ENCODE assay signal across 8 cellular contexts in the genomic region with DNA sequence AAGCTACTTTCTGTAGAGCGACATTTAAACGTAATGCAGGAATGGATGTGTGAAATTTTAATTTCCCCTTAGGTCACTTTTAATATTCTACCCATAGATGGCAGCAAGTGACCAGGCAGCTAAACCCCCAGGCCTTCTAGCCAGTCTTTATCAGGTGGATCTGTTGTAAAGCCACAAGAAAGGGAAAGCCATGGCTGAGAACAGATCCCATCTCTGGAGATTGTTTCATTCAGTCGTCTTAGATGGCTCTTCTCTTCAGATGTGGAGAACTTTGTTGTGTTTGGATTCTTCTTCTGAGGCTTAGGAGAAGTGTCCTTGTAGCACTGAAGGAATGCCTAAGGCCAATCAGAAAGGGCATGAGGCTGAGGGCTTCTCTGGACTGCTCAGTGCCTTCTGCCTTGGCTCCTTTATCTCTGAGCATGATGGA. TPM values are rescaled to one million over a fixed set of nuclear protein-coding genes. Genes with fewer than 3 reads are reported as not detected.
DNase-seq lines count a peak whose midpoint lies in the region; ATAC-seq, FAIRE-seq and TF ChIP-seq lines count a peak whose summit lies in the region.

No MANE protein-coding gene starts in this region.

- no peaks in the 10 kb centered on the region for H3K9me3 Mint-ChIP-seq in HFFc6

- intact Hi-C loops in mucosa of descending colon (cut with DNase I, micrococcal nuclease) (loop anchor here (10.0 kb wide), 2 partner anchors 136 to 156 kb away; no protein-coding TSS in a partner anchor), vagina (cut with DNase I) (loop anchor here (10.0 kb wide), 1 partner anchor 156 kb away; no protein-coding TSS in a partner anchor)

- DNase-seq in D341Med (ENCODE audit: low spot score) (peak; percentile 74), HFFc6 (peak; percentile 73), NCI-H460 (ENCODE audit: extremely low read depth, low read depth) (peak; percentile 48), mucosa of descending colon (peak in 1 of 3 donors; percentile 29), vagina (ENCODE audit: extremely low spot score in 2 of 2) (no peak), cortex of kidney (lab: John Stamatoyannopoulos, UW) (no peak)
- peak; percentile 49 for DNase-seq in activated CD4-positive, alpha-beta T cell treated with anti-CD3 and anti-CD28 coated beads for 48 hours

- ATAC-seq in mucosa of descending colon, result peak; percentile 73

- no peaks in the 10 kb centered on the region for H3K4me1 ChIP-seq in mucosa of descending colon (ENCODE audit: low read depth)
- no peaks in the 10 kb centered on the region for H3K4me1 ChIP-seq in vagina

- FAIRE-seq in endometrium (lab: Jason Lieb, UNC), result peak; percentile 88

- TF ChIP-seq CTCF in HFFc6 (IDR thresholded peaks at IDR 0.05) (peak; percentile 86), mucosa of descending colon (IDR thresholded peaks at IDR 0.05) (peak; percentile 44), vagina (IDR thresholded peaks at IDR 0.05) (peak; percentile 42 to 82 (median 79))

- H3K4me3 ChIP-seq in mucosa of descending colon, result no peak overlapping the region
- H3K4me3 ChIP-seq in vagina, result no peak overlapping the region

- no peak overlapping the region for H3K27ac Mint-ChIP-seq in HFFc6

- peaks cover 6% of the 10 kb centered on the region; the same call in 1 of the 2 replicates for H3K4me1 Mint-ChIP-seq in HFFc6 (ENCODE audit: low read depth)

- TF ChIP-seq POLR2A in vagina (IDR thresholded peaks at IDR 0.05), result no peak

- peaks cover 2% of the 10 kb centered on the region for H3K27me3 Mint-ChIP-seq in HFFc6 (ENCODE audit: insufficient read depth)

- H3K9me3 ChIP-seq in mucosa of descending colon, result no peaks in the 10 kb centered on the region
- H3K9me3 ChIP-seq in vagina, result no peaks in the 10 kb centered on the region

- H3K36me3 ChIP-seq in mucosa of descending colon (ENCODE audit: low read depth), result no peaks in the 10 kb centered on the region
- H3K36me3 ChIP-seq in vagina, result no peaks in the 10 kb centered on the region

- H3K27ac ChIP-seq in vagina, result no peak overlapping the region

- no peaks in the 10 kb centered on the region for H3K36me3 Mint-ChIP-seq in HFFc6 (ENCODE audit: low read depth)

- H3K27me3 ChIP-seq in vagina, result no peaks in the 10 kb centered on the region

- no peak overlapping the region for H3K4me3 Mint-ChIP-seq in HFFc6

RNA-seq across cellular contexts. Expression of gene RNF182, which starts 15.8 kb away (rescaled TPM):
- 1 to 10 TPM in 2 of 6 experiments, under 1 TPM in 4; 0.48 to 6.1 (median 0.84) TPM for total RNA-seq in HFFc6 (2021; fragmentation: NEBNext Ultra II Directional; extraction: Animal tissue kit (Norgen Biotek cat#: 25700))
- 0.17 TPM in 1 of 2 replicates, not detected in the other for total RNA-seq in NCI-H460 (2014; rRNA removed; shearing (Covaris generic))
- polyA plus RNA-seq in NCI-H460 (2014; cell fraction: nucleus; rRNA removed), result not detected in 2 replicates
- total RNA-seq in mucosa of descending colon (under 1 TPM in 2 of 3 donors, not detected in 1; 0.09 to 0.25 TPM), vagina (2.2 TPM)

Comparison
In these comparisons a context has a peak if more than half of its experiments do, and no peak if none do; other contexts are left out.
1. DNase-seq: peak in D341Med (single experiment), HFFc6 (single experiment), NCI-H460 (single experiment) and activated CD4-positive, alpha-beta T cell treated with anti-CD3 and anti-CD28 coated beads for 48 hours (single experiment); none in vagina (0 of 2) and cortex of kidney (single experiment).
2. Peak in every context shown above with its lines, with median percentiles within 50 percentile points of each other: CTCF ChIP-seq.